In the genomic region with DNA sequence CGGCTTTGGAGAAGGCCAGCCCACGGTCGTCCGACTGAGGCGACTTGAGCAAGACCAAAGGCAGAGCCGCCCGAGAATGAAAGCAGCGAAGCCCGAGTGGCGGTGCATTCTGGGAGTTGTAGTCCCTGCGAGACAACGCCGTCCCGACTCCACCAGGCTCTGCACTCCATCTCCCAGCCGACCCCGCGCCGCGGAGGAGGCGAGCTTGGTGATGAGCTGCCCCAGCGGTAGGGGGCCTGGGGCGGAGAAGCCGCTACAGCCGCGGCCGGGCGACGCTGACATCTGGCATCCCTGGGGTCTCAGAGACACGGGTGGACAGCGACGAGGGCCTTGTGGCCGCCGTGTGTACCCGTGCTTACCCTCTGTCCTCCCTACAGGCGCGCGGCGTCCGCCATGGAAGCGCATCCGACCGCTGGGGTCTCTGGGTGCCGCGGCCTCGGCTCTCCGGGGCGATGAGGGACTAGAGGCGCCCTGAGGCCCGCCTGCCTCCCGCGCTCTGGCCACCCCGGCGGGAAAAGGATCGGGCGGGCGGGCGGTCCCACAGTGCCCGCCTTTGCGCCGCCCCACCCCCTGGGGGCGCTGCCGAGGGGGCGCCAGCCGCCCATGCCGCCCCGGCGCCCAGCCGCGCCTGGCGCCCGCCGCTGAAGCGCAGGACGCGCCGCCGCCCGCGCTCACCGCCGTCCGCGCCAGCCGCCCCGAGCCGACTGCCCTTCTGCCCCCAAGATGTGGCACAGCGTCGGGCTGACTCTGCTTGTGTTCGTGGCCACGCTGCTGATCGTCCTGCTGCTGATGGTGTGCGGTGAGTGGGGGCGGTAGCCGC, we compare ENCODE assay signal across 1 cellular context.
TF ChIP-seq lines count a peak whose summit lies in the region.

TSS of gene SMIM13 (plus strand) at position 244 of the 820 bp plus-strand sequence. CDS start at position 724, 480 bp downstream.

TF ChIP-seq in K562, 482 proteins besides CTCF, POLR2A, EP300 and RAD21 (continued from another document and continues in another):
- TF ChIP-seq ZNF609 (CRISPR knock-in tag; IDR thresholded peaks at IDR 0.05; ENCODE audit: borderline replicate concordance), result no peak
- 0 out of 2 replicates have a peak, but pooled peaks have one; percentile 16 for TF ChIP-seq ZNF24 (IDR thresholded peaks at IDR 0.05)
- TF ChIP-seq MGA (IDR thresholded peaks at IDR 0.05), result peak; percentile 40; the same call in 1 of the 2 replicates
- TF ChIP-seq POLR3G (IDR thresholded peaks at IDR 0.05; ENCODE audit: extremely low read depth, insufficient read length, insufficient replicate concordance), result no peak
- no peak for TF ChIP-seq DDX20 (tag; IDR thresholded peaks at IDR 0.05; ENCODE audit: low read depth)
- TF ChIP-seq MEF2D (tag; conservative IDR thresholded peaks at IDR 0.05; ENCODE audit: low read depth), result no peak
- no peak for TF ChIP-seq NFYB (IDR thresholded peaks at IDR 0.05; ENCODE audit: extremely low read depth, insufficient read length)
- TF ChIP-seq, protein P1, sequence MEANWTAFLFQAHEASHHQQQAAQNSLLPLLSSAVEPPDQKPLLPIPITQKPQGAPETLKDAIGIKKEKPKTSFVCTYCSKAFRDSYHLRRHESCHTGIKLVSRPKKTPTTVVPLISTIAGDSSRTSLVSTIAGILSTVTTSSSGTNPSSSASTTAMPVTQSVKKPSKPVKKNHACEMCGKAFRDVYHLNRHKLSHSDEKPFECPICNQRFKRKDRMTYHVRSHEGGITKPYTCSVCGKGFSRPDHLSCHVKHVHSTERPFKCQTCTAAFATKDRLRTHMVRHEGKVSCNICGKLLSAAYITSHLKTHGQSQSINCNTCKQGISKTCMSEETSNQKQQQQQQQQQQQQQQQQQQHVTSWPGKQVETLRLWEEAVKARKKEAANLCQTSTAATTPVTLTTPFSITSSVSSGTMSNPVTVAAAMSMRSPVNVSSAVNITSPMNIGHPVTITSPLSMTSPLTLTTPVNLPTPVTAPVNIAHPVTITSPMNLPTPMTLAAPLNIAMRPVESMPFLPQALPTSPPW (CRISPR knock-in tag; IDR thresholded peaks at IDR 0.05), result peak; percentile 65; the same call in 1 of the 2 replicates
- TF ChIP-seq, protein P2, sequence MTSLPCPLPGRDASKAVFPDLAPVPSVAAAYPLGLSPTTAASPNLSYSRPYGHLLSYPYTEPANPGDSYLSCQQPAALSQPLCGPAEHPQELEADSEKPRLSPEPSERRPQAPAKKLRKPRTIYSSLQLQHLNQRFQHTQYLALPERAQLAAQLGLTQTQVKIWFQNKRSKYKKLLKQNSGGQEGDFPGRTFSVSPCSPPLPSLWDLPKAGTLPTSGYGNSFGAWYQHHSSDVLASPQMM (CRISPR knock-in tag; IDR thresholded peaks at IDR 0.05), result no peak
- peak; percentile 91 for TF ChIP-seq ZBTB17 (CRISPR knock-in tag; IDR thresholded peaks at IDR 0.05)
- TF ChIP-seq RBFOX2 (IDR thresholded peaks at IDR 0.05; ENCODE audit: low read depth, low read length), result peak; percentile 97
- TF ChIP-seq HMGXB4 (CRISPR knock-in tag; IDR thresholded peaks at IDR 0.05), result peak; percentile 94
- TF ChIP-seq ZNF780A (CRISPR knock-in tag; IDR thresholded peaks at IDR 0.05), result no peak
- TF ChIP-seq ZNF444 (CRISPR knock-in tag; IDR thresholded peaks at IDR 0.05), result no peak
- no peak for TF ChIP-seq ZNF717 (CRISPR knock-in tag; IDR thresholded peaks at IDR 0.05)
- TF ChIP-seq ETV6 (IDR thresholded peaks at IDR 0.05; ENCODE audit: borderline replicate concordance in 1 of 2, low read depth in 2 of 2, low read length in 1 of 2), result 0 out of 4 replicates have a peak, but pooled peaks of 1 of the 2 experiments have one; percentile 25
- no peak for TF ChIP-seq ETV6 (CRISPR knock-in tag; IDR thresholded peaks at IDR 0.05; ENCODE audit: borderline replicate concordance)
- TF ChIP-seq TCF3 (CRISPR knock-in tag; IDR thresholded peaks at IDR 0.05), result peak; percentile 26; the same call in 1 of the 2 replicates
- no peak for TF ChIP-seq IFI16 (CRISPR knock-in tag; IDR thresholded peaks at IDR 0.05)
- no peak for TF ChIP-seq ZNF449 (CRISPR knock-in tag; IDR thresholded peaks at IDR 0.05)
- TF ChIP-seq LCOR (CRISPR knock-in tag; IDR thresholded peaks at IDR 0.05), result no peak; the same call in 1 of the 2 replicates
- TF ChIP-seq, protein P3, sequence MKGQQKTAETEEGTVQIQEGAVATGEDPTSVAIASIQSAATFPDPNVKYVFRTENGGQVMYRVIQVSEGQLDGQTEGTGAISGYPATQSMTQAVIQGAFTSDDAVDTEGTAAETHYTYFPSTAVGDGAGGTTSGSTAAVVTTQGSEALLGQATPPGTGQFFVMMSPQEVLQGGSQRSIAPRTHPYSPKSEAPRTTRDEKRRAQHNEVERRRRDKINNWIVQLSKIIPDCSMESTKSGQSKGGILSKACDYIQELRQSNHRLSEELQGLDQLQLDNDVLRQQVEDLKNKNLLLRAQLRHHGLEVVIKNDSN (CRISPR knock-in tag; IDR thresholded peaks at IDR 0.05), result no peak
- TF ChIP-seq, protein P4, sequence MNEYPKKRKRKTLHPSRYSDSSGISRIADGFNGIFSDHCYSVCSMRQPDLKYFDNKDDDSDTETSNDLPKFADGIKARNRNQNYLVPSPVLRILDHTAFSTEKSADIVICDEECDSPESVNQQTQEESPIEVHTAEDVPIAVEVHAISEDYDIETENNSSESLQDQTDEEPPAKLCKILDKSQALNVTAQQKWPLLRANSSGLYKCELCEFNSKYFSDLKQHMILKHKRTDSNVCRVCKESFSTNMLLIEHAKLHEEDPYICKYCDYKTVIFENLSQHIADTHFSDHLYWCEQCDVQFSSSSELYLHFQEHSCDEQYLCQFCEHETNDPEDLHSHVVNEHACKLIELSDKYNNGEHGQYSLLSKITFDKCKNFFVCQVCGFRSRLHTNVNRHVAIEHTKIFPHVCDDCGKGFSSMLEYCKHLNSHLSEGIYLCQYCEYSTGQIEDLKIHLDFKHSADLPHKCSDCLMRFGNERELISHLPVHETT (CRISPR knock-in tag; conservative IDR thresholded peaks at IDR 0.05 in 1 of 2, IDR thresholded peaks at IDR 0.05 in 1 of 2), result peak in 1 of 2 experiments; percentile 64; a peak in 1 of 4 replicates
- no peak for TF ChIP-seq TEAD2 (tag; IDR thresholded peaks at IDR 0.05)
- no peak for TF ChIP-seq BCL6 (CRISPR knock-in tag; IDR thresholded peaks at IDR 0.05)
